In the genomic region with DNA sequence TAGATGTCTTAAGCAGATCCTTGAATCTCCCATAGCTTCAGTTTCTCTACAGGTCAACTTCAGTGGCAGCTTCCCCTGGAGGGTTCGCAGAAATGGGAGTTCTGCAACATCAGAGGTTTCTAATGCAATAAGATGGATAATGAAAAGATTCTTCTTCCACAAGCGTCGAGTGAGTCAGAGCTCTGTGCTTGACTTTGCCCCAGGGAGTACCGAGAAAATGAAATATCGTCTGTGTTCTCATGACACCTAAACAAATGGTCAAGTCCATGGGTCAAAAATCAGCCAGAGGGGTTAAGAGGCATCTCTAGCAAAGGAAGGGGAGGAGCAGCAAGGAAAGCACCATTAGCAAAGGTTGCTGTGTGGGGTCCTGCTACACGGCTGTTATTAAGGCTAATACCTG, we compare ENCODE assay signal across 13 cellular contexts. TPM values are rescaled to one million over a fixed set of nuclear protein-coding genes. Genes with fewer than 3 reads are reported as not detected.
DNase-seq lines count a peak whose midpoint lies in the region; ATAC-seq, FAIRE-seq and TF ChIP-seq lines count a peak whose summit lies in the region.
"Had no signal": no experiment of that assay in that cellular context is flagged by ENCODE, and none has a peak within 500 bp of the region (broad histone marks: within the 10 kb centered on the region; RNA-seq: fewer than 3 reads in every experiment).

No MANE protein-coding gene starts in this region.

- no peak for DNase-seq in HepG2 (ENCODE audit: low spot score)
- DNase-seq in chondrocyte (ENCODE audit: low spot score) = no peak
- DNase-seq in left lobe of liver (ENCODE audit: low spot score) = peak; percentile 55
- no peak for DNase-seq in AML-193 (lab: John Stamatoyannopoulos, UW)
- no peak for DNase-seq in GM19238 (ENCODE audit: insufficient read length, low spot score)
- DNase-seq in endodermal cell = no peak
- DNase-seq: caudate nucleus, heart left ventricle, naive B cell, NCI-H1694 had no signal

- no peaks in the 10 kb centered on the region for H4K20me1 ChIP-seq in HepG2 (ENCODE audit: insufficient read depth, low read length)

- 29% methylated on average over 6 of the region's 6 CpGs for WGBS in liver
- WGBS in HepG2 (ENCODE audit: low lambda C conversion rate) = 9% methylated on average over 6 of the region's 6 CpGs
- WGBS in endodermal cell (ENCODE audit: insufficient coverage in 1 of 2, insufficient read length in 1 of 2), 2 experiments = 74 to 90% methylated on average over 5 to 6 of the region's 6 CpGs

- H3K4me3 Mint-ChIP-seq in chondrocyte (ENCODE audit: unreplicated experiment) (no peak overlapping the region), endodermal cell (no peak overlapping the region)
- H3K4me3 Mint-ChIP-seq: naive B cell; stimulated activated naive CD8-positive, alpha-beta T cell treated with anti-CD3 and anti-CD28 coated beads, Interleukin-15, Interleukin-2, amounts not matched to agents 100 ng/mL and 50 ng/mL, for 24 hours had no signal

- peaks cover 5% of the 10 kb centered on the region for H3K27me3 Mint-ChIP-seq in chondrocyte (ENCODE audit: low read depth)
- H3K27me3 Mint-ChIP-seq in endodermal cell (ENCODE audit: insufficient read depth) = peaks cover 45% of the 10 kb centered on the region

- H3K4me3 ChIP-seq in liver (ENCODE audit: low read depth in 1 of 3, low read length in 3 of 3) (no peak overlapping the region), HepG2 (replicated peaks in 1 of 3; ENCODE audit: insufficient read depth in 1 of 3, low read depth in 2 of 3, low read length in 3 of 3) (no peak overlapping the region), endodermal cell (ENCODE audit: low read length) (no peak overlapping the region)
- H3K4me3 ChIP-seq: heart left ventricle had no signal

- intact Hi-C loops in HepG2 (cut with micrococcal nuclease; ENCODE audit: unreplicated experiment) = loop anchor here (10.0 kb wide), 1 partner anchor 398 kb away; no protein-coding TSS in a partner anchor

- H3K4me2 ChIP-seq in HepG2 (ENCODE audit: low read depth, low read length) = no peak overlapping the region

- in situ Hi-C loops in HepG2 (cut with HindIII; ENCODE audit: extremely low pct_ligation_motif_present, low pct_unique_long_range_greater_than_20kb) = loop anchor here (10.0 kb wide), 1 partner anchor 468 kb away; no protein-coding TSS in a partner anchor

- H3K4me1 ChIP-seq in liver (ENCODE audit: control insufficient read depth in 4 of 4, insufficient read depth in 4 of 4, low read length in 3 of 4) (peaks cover 11 to 83% (median 63%) of the 10 kb centered on the region in 4 donors), HepG2 (ENCODE audit: insufficient read depth, low read length) (no peaks in the 10 kb centered on the region), endodermal cell (ENCODE audit: control insufficient read depth, insufficient read depth, low read length) (no peaks in the 10 kb centered on the region)

- ATAC-seq in HepG2 (no peak), left lobe of liver (peak; percentile 6), GM19397 (IDR thresholded peaks at IDR 0.05; ENCODE audit: unreplicated experiment) (no peak)

- H3K27ac ChIP-seq in liver (ENCODE audit: low read depth in 1 of 2, low read length in 2 of 2) (peak overlapping the region; percentile 89 to 94), HepG2 (ENCODE audit: extremely low read length, insufficient read depth, low read length) (no peak overlapping the region), endodermal cell (ENCODE audit: low read depth, low read length) (no peak overlapping the region)

- peaks cover 60% of the 10 kb centered on the region for H3K4me1 Mint-ChIP-seq in chondrocyte (ENCODE audit: low read depth)
- peaks cover 17% of the 10 kb centered on the region for H3K4me1 Mint-ChIP-seq in endodermal cell

- FAIRE-seq in HepG2 (lab: Jason Lieb, UNC) = no peak

- BruUV-seq in HepG2 (replicated peaks; lab: Mats Ljungman, UMichigan) = no TSS peak

- no peaks in the 10 kb centered on the region for H3K36me3 ChIP-seq in liver (ENCODE audit: control insufficient read depth in 4 of 4, insufficient read depth in 3 of 4, low read depth in 1 of 4, low read length in 3 of 4)
- no peaks in the 10 kb centered on the region for H3K36me3 ChIP-seq in HepG2 (replicated peaks in 1 of 2; ENCODE audit: control insufficient read depth in 1 of 2, insufficient read depth in 2 of 2, low read length in 2 of 2)
- H3K36me3 ChIP-seq in endodermal cell (ENCODE audit: control insufficient read depth, insufficient read depth, low read length) = no peaks in the 10 kb centered on the region
- H3K36me3 ChIP-seq: heart left ventricle had no signal

- no peak overlapping the region for H2AFZ ChIP-seq in HepG2 (ENCODE audit: low read length)

- CTCF ChIA-PET in HepG2 (lab: Yijun Ruan, JAX; ENCODE audit: low intra/inter-chr PET ratio, low total read pairs) = no interaction called here

- H3K79me2 ChIP-seq in HepG2 (ENCODE audit: insufficient read depth, low read length) = no peaks in the 10 kb centered on the region

- H3K27ac Mint-ChIP-seq in chondrocyte (ENCODE audit: unreplicated experiment) = peak overlapping the region; percentile 75
- H3K27ac Mint-ChIP-seq in endodermal cell = no peak overlapping the region
- H3K27ac Mint-ChIP-seq: naive B cell; stimulated activated naive CD8-positive, alpha-beta T cell treated with anti-CD3 and anti-CD28 coated beads, Interleukin-15, Interleukin-2, amounts not matched to agents 100 ng/mL and 50 ng/mL, for 24 hours had no signal

- TF ChIP-seq EP300 in HepG2 (IDR thresholded peaks at IDR 0.05; ENCODE audit: low read depth in 2 of 2, low read length in 2 of 2) (no peak), HepG2 (CRISPR knock-in tag; IDR thresholded peaks at IDR 0.05; ENCODE audit: borderline replicate concordance) (no peak)

- H3K9me3 ChIP-seq in liver (ENCODE audit: control insufficient read depth in 4 of 4, low read length in 3 of 4) (no peaks in the 10 kb centered on the region), HepG2 (ENCODE audit: low read length) (no peaks in the 10 kb centered on the region), endodermal cell (ENCODE audit: control insufficient read depth, low read length) (no peaks in the 10 kb centered on the region)
- H3K9me3 ChIP-seq: heart left ventricle had no signal

- TF ChIP-seq POLR2A in HepG2 (IDR thresholded peaks at IDR 0.05; ENCODE audit: insufficient read depth in 1 of 2, low read depth in 2 of 2, low read length in 2 of 2) = no peak

- H3K27me3 ChIP-seq in liver (ENCODE audit: control insufficient read depth in 4 of 4, insufficient read depth in 4 of 4, low read length in 3 of 4) (no peaks in the 10 kb centered on the region), HepG2 (ENCODE audit: control insufficient read depth in 1 of 2, insufficient read depth in 2 of 2, low read length in 2 of 2) (peaks cover 2 to 25% of the 10 kb centered on the region in 2 experiments; a peak in 4 of 5 replicates), endodermal cell (ENCODE audit: control insufficient read depth, insufficient read depth, low read length, poor library complexity, severe bottlenecking) (peaks cover 41% of the 10 kb centered on the region)

- POLR2A ChIA-PET in HepG2 (lab: Yijun Ruan, JAX) = no interaction called here

- H3K9me3 Mint-ChIP-seq in chondrocyte (ENCODE audit: low read depth) (no peaks in the 10 kb centered on the region), endodermal cell (no peaks in the 10 kb centered on the region)
- H3K9me3 Mint-ChIP-seq: naive B cell; stimulated activated naive CD8-positive, alpha-beta T cell treated with anti-CD3 and anti-CD28 coated beads, Interleukin-15, Interleukin-2, amounts not matched to agents 100 ng/mL and 50 ng/mL, for 24 hours had no signal

- H3K9ac ChIP-seq in liver (ENCODE audit: low read depth in 1 of 2, low read length in 2 of 2) (peak overlapping the region in 1 of 2 donors; percentile 3), HepG2 (ENCODE audit: insufficient read depth, low read depth, low read length) (no peak overlapping the region), endodermal cell (ENCODE audit: extremely low read depth, low read length, poor library complexity, severe bottlenecking) (no peak overlapping the region)

- H3K36me3 Mint-ChIP-seq in chondrocyte (ENCODE audit: low read depth) (no peaks in the 10 kb centered on the region), endodermal cell (ENCODE audit: low read depth) (no peaks in the 10 kb centered on the region)
- H3K36me3 Mint-ChIP-seq: naive B cell had no signal

- TF ChIP-seq CTCF in liver (IDR thresholded peaks at IDR 0.05; ENCODE audit: low read depth, low read length, missing input control) (no peak), HepG2 (CRISPR knock-in tag; IDR thresholded peaks at IDR 0.05) (no peak), chondrocyte (IDR thresholded peaks at IDR 0.05) (no peak), endodermal cell (conservative IDR thresholded peaks at IDR 0.05) (no peak)

- TF ChIP-seq RAD21 in liver (IDR thresholded peaks at IDR 0.05) (peak; percentile 19 to 47), HepG2 (CRISPR knock-in tag; IDR thresholded peaks at IDR 0.05) (no peak)

RNA-seq across cellular contexts. Expression of a gene that starts 3.2 kb away (rescaled TPM):
- total RNA-seq in liver (10 to 100 TPM in 1 of 2 donors, under 1 TPM in 1; 0.70 to 13.1 TPM), HepG2 (2016; rRNA removed; fragmentation: Illumina TruSeq; extraction: Trizol) (not detected in 2 replicates), chondrocyte (0.72 to 2.9 TPM (median 1.1 TPM) in 3 replicates), left lobe of liver (12.0 TPM), endodermal cell (under 1 TPM; 0.60 to 0.68 TPM)
- polyA plus RNA-seq in liver (10 to 100 TPM in 1 of 2 donors, 1 to 10 TPM in 1; 6.0 to 10.3 TPM), HepG2 (2011; rRNA removed) (not detected in 2 replicates)
- total RNA-seq in HepG2 (2016; cell fraction: cytosol; rRNA removed; fragmentation: Illumina TruSeq; extraction: Trizol; ENCODE audit: low read depth) = not detected in 2 replicates
- total RNA-seq in HepG2 (2016; cell fraction: insoluble cytoplasmic fraction; rRNA removed; fragmentation: Illumina TruSeq; extraction: Trizol) = not detected in 2 replicates
- not detected in 2 replicates for total RNA-seq in HepG2 (2016; cell fraction: membrane; rRNA removed; fragmentation: Illumina TruSeq; extraction: Trizol)
- total RNA-seq in HepG2 (2016; cell fraction: nucleus; rRNA removed; fragmentation: Illumina TruSeq; extraction: Trizol) = not detected in 2 replicates
- polyA plus RNA-seq in HepG2 (2011; cell fraction: cytosol; rRNA removed) = not detected in 2 replicates
- not detected in 2 replicates for polyA plus RNA-seq in HepG2 (2011; cell fraction: nucleus; rRNA removed)
- polyA plus RNA-seq in HepG2 (2012) = not detected in 2 replicates
- not detected in 2 replicates for polyA plus RNA-seq in HepG2 (2016; cell fraction: cytosol; fragmentation: Illumina TruSeq; extraction: Trizol; ENCODE audit: low read depth)
- polyA plus RNA-seq in HepG2 (2016; cell fraction: insoluble cytoplasmic fraction; fragmentation: Illumina TruSeq; extraction: Trizol; ENCODE audit: low read depth) = not detected in 2 replicates
- not detected in 2 replicates for polyA plus RNA-seq in HepG2 (2016; cell fraction: membrane; fragmentation: Illumina TruSeq; extraction: Trizol; ENCODE audit: low read depth)
- not detected in 2 replicates for polyA plus RNA-seq in HepG2 (2016; cell fraction: nucleus; fragmentation: Illumina TruSeq; extraction: Trizol; ENCODE audit: insufficient read depth, low read depth)
- polyA minus RNA-seq in HepG2 (2011; rRNA and poly(A)+ RNA removed; ENCODE audit: low replicate concordance) = 0.14 TPM in 1 of 2 replicates, not detected in the other
- not detected in 2 replicates for polyA minus RNA-seq in HepG2 (2011; cell fraction: cytosol; rRNA and poly(A)+ RNA removed)
- not detected in 2 replicates for polyA minus RNA-seq in HepG2 (2011; cell fraction: nucleus; rRNA and poly(A)+ RNA removed)
- polyA plus RNA-seq in endodermal cell (2013, experiment 1 of 2) = 0.36 TPM
- polyA plus RNA-seq in endodermal cell (2013, experiment 2 of 2) = 0.21 TPM

Comparison
In these comparisons a context has a peak if more than half of its experiments do, and no peak if none do; other contexts are left out.
1. H3K27ac ChIP-seq: peak in liver (2 of 2); none in HepG2 (single experiment) and endodermal cell (single experiment).